ENCODE assay signal across 9 cellular contexts in genomic region chr1:37763791-37764741, GRCh38. TPM values are rescaled to one million over a fixed set of nuclear protein-coding genes. Genes with fewer than 3 reads are reported as not detected.
DNase-seq lines count a peak whose midpoint lies in the region; ATAC-seq and TF ChIP-seq lines count a peak whose summit lies in the region.
"Had no signal": no experiment of that assay in that cellular context is flagged by ENCODE, and none has a peak within 500 bp of the region (broad histone marks: within the 10 kb centered on the region; RNA-seq: fewer than 3 reads in every experiment).

No MANE protein-coding gene starts in this region.

- no TSS peak for BruUV-seq in Caco-2 (replicated peaks; lab: Mats Ljungman, UMichigan)

- H3K4me3 ChIP-seq in Caco-2 (ENCODE audit: low read depth, low read length) (no peak overlapping the region), iPS-20b (ENCODE audit: low read length) (peak overlapping the region; percentile 59; the same call in 1 of the 2 replicates)

- no peaks in the 10 kb centered on the region for H3K9me3 Mint-ChIP-seq in Caco-2 (ENCODE audit: unreplicated experiment)
- no peaks in the 10 kb centered on the region for H3K9me3 Mint-ChIP-seq in activated T-helper 1 cell treated with anti-CD3 and anti-CD28 coated beads, Interleukin-12 subunit alpha, Interleukin-12 subunit beta, Interleukin-2, Interleukin-4 antibody, amounts not matched to agents 30 ng/mL and 10 ng/mL and 1 ng/mL, durations not matched to agents 14 hours and 24 hours and 36 hours

- peaks cover 13% of the 10 kb centered on the region for H3K27me3 Mint-ChIP-seq in Caco-2 (ENCODE audit: insufficient read depth, unreplicated experiment)
- peaks cover 57% of the 10 kb centered on the region for H3K27me3 Mint-ChIP-seq in activated T-helper 1 cell treated with anti-CD3 and anti-CD28 coated beads, Interleukin-12 subunit alpha, Interleukin-12 subunit beta, Interleukin-2, Interleukin-4 antibody, amounts not matched to agents 30 ng/mL and 10 ng/mL and 1 ng/mL, durations not matched to agents 14 hours and 24 hours and 36 hours (ENCODE audit: insufficient read depth)

- CTCF ChIA-PET in Caco-2 (lab: Charles Lee), result no interaction called here

- H3K36me3 Mint-ChIP-seq in Caco-2 (ENCODE audit: insufficient read depth, unreplicated experiment), result no peaks in the 10 kb centered on the region
- H3K36me3 Mint-ChIP-seq in activated T-helper 1 cell treated with anti-CD3 and anti-CD28 coated beads, Interleukin-12 subunit alpha, Interleukin-12 subunit beta, Interleukin-2, Interleukin-4 antibody, amounts not matched to agents 30 ng/mL and 10 ng/mL and 1 ng/mL, durations not matched to agents 14 hours and 24 hours and 36 hours (ENCODE audit: low read depth), result peaks cover 2% of the 10 kb centered on the region

- POLR2A ChIA-PET in Caco-2 (lab: Charles Lee), result no interaction called here

- intact Hi-C loops in Caco-2 (cut with micrococcal nuclease; ENCODE audit: unreplicated experiment), result no loop called here
- intact Hi-C loops in activated T-helper 1 cell treated with anti-CD3 and anti-CD28 coated beads, Interleukin-12 subunit alpha, Interleukin-12 subunit beta, Interleukin-2, Interleukin-4 antibody, amounts not matched to agents 30 ng/mL and 10 ng/mL and 1 ng/mL, durations not matched to agents 14 hours and 24 hours and 36 hours (cut with micrococcal nuclease), result no loop called here

- no peak overlapping the region for H3K4me3 Mint-ChIP-seq in Caco-2 (ENCODE audit: unreplicated experiment)
- no peak overlapping the region for H3K4me3 Mint-ChIP-seq in activated T-helper 1 cell treated with anti-CD3 and anti-CD28 coated beads, Interleukin-12 subunit alpha, Interleukin-12 subunit beta, Interleukin-2, Interleukin-4 antibody, amounts not matched to agents 30 ng/mL and 10 ng/mL and 1 ng/mL, durations not matched to agents 14 hours and 24 hours and 36 hours
- H3K4me3 Mint-ChIP-seq: central memory CD8-positive, alpha-beta T cell had no signal

- H3K27ac ChIP-seq in iPS-20b (ENCODE audit: low read length), result no peak overlapping the region

- H3K4me1 ChIP-seq in Caco-2 (no peaks in the 10 kb centered on the region), iPS-20b (ENCODE audit: insufficient read depth, low read length) (peaks cover 6% of the 10 kb centered on the region; the same call in 1 of the 2 replicates)

- no peaks in the 10 kb centered on the region for H3K27me3 ChIP-seq in Caco-2 (replicated peaks; ENCODE audit: control insufficient read depth, insufficient read depth, low read length)
- H3K27me3 ChIP-seq in iPS-20b (ENCODE audit: insufficient read depth, low read length), result peaks cover 100% of the 10 kb centered on the region

- no peak overlapping the region for H3K27ac Mint-ChIP-seq in Caco-2 (ENCODE audit: unreplicated experiment)
- H3K27ac Mint-ChIP-seq in activated T-helper 1 cell treated with anti-CD3 and anti-CD28 coated beads, Interleukin-12 subunit alpha, Interleukin-12 subunit beta, Interleukin-2, Interleukin-4 antibody, amounts not matched to agents 30 ng/mL and 10 ng/mL and 1 ng/mL, durations not matched to agents 14 hours and 24 hours and 36 hours, result no peak overlapping the region

- TF ChIP-seq RAD21 in Ishikawa (IDR thresholded peaks at IDR 0.05; ENCODE audit: low read depth), result no peak

- TF ChIP-seq CTCF in Caco-2 (IDR thresholded peaks at IDR 0.05; ENCODE audit: insufficient read depth in 1 of 2, low read depth in 1 of 2, low read length in 1 of 2, severe bottlenecking in 1 of 2, unreplicated experiment in 1 of 2), result no peak

- H3K36me3 ChIP-seq in Caco-2 (ENCODE audit: control insufficient read depth, insufficient read depth, low read length) (no peaks in the 10 kb centered on the region), iPS-20b (ENCODE audit: insufficient read depth, low read depth, low read length) (no peaks in the 10 kb centered on the region)

- no peak overlapping the region for H3K9ac ChIP-seq in iPS-20b (ENCODE audit: low read depth, low read length)

- TF ChIP-seq EP300 in Ishikawa (IDR thresholded peaks at IDR 0.05; ENCODE audit: borderline replicate concordance), result no peak

- DNase-seq in Caco-2, result peak; percentile 57 to 71
- peak; percentile 29 for DNase-seq in activated T-helper 1 cell treated with anti-CD3 and anti-CD28 coated beads, Interleukin-12 subunit alpha, Interleukin-12 subunit beta, Interleukin-2, Interleukin-4 antibody, amounts not matched to agents 30 ng/mL and 10 ng/mL and 1 ng/mL, durations not matched to agents 14 hours and 24 hours and 36 hours (ENCODE audit: low spot score)
- DNase-seq in stromal cell of bone marrow (ENCODE audit: low read depth), result peak; percentile 3

- H3K9me3 ChIP-seq in Caco-2 (no peaks in the 10 kb centered on the region), iPS-20b (ENCODE audit: insufficient read depth, low read depth, low read length) (no peaks in the 10 kb centered on the region)

- no peaks in the 10 kb centered on the region for H3K4me1 Mint-ChIP-seq in Caco-2 (ENCODE audit: low read depth, unreplicated experiment)
- H3K4me1 Mint-ChIP-seq in activated T-helper 1 cell treated with anti-CD3 and anti-CD28 coated beads, Interleukin-12 subunit alpha, Interleukin-12 subunit beta, Interleukin-2, Interleukin-4 antibody, amounts not matched to agents 30 ng/mL and 10 ng/mL and 1 ng/mL, durations not matched to agents 14 hours and 24 hours and 36 hours (ENCODE audit: low read depth), result peaks cover 12% of the 10 kb centered on the region

- no peak for ATAC-seq in GM18867 (IDR thresholded peaks at IDR 0.05; ENCODE audit: unreplicated experiment)
- ATAC-seq in GM19035 (IDR thresholded peaks at IDR 0.05; ENCODE audit: unreplicated experiment), result no peak
- no peak for ATAC-seq in HG03439 (IDR thresholded peaks at IDR 0.05; ENCODE audit: unreplicated experiment)

TF ChIP-seq in Ishikawa, 13 proteins besides CTCF, POLR2A, EP300 and RAD21:
- no peak for TF ChIP-seq CEBPB (IDR thresholded peaks at IDR 0.05)
- TF ChIP-seq REST (IDR thresholded peaks at IDR 0.05; ENCODE audit: low read depth), result peak; percentile 99
- peak; percentile 34; the same call in 1 of the 2 replicates for TF ChIP-seq TEAD4 (IDR thresholded peaks at IDR 0.05)
- peak; percentile 32; the same call in 1 of the 2 replicates for TF ChIP-seq MAX (IDR thresholded peaks at IDR 0.05)
- no peak for TF ChIP-seq USF1 (IDR thresholded peaks at IDR 0.05)
- peak; percentile 61; the same call in 1 of the 2 replicates for TF ChIP-seq ZBTB7A (IDR thresholded peaks at IDR 0.05; ENCODE audit: low read depth)
- no peak for TF ChIP-seq CREB1 (IDR thresholded peaks at IDR 0.05; ENCODE audit: low read depth)
- TF ChIP-seq EGR1 (IDR thresholded peaks at IDR 0.05), result no peak

RNA-seq across cellular contexts. Expression of gene EPHA10, which starts 0.9 kb away (rescaled TPM):
- total RNA-seq in Caco-2 (2022), result 2.8 and 3.1 TPM in 2 replicates
- total RNA-seq in activated T-helper 1 cell treated with anti-CD3 and anti-CD28 coated beads, Interleukin-12 subunit alpha, Interleukin-12 subunit beta, Interleukin-2, Interleukin-4 antibody, amounts not matched to agents 30 ng/mL and 10 ng/mL and 1 ng/mL, durations not matched to agents 14 hours and 24 hours and 36 hours, result 0.05 and 0.27 TPM in 2 replicates

RNA-seq across cellular contexts. Expression of gene MANEAL, which starts 29.6 kb away (rescaled TPM):
- total RNA-seq in Caco-2 (2022), result 24.8 and 25.9 TPM in 2 replicates
- 3.6 and 4.0 TPM in 2 replicates for total RNA-seq in activated T-helper 1 cell treated with anti-CD3 and anti-CD28 coated beads, Interleukin-12 subunit alpha, Interleukin-12 subunit beta, Interleukin-2, Interleukin-4 antibody, amounts not matched to agents 30 ng/mL and 10 ng/mL and 1 ng/mL, durations not matched to agents 14 hours and 24 hours and 36 hours

RNA-seq across cellular contexts. Expression of gene C1orf122, which starts 43.5 kb away (rescaled TPM):
- 37.7 and 41.0 TPM in 2 replicates for total RNA-seq in Caco-2 (2022)
- total RNA-seq in activated T-helper 1 cell treated with anti-CD3 and anti-CD28 coated beads, Interleukin-12 subunit alpha, Interleukin-12 subunit beta, Interleukin-2, Interleukin-4 antibody, amounts not matched to agents 30 ng/mL and 10 ng/mL and 1 ng/mL, durations not matched to agents 14 hours and 24 hours and 36 hours, result 30.7 and 33.3 TPM in 2 replicates

RNA-seq across cellular contexts. Expression of gene YRDC, which starts 43.9 kb away (rescaled TPM):
- total RNA-seq in Caco-2 (2022), result 10.3 and 10.7 TPM in 2 replicates
- total RNA-seq in activated T-helper 1 cell treated with anti-CD3 and anti-CD28 coated beads, Interleukin-12 subunit alpha, Interleukin-12 subunit beta, Interleukin-2, Interleukin-4 antibody, amounts not matched to agents 30 ng/mL and 10 ng/mL and 1 ng/mL, durations not matched to agents 14 hours and 24 hours and 36 hours, result 73.9 and 77.6 TPM in 2 replicates

Comparison
In these comparisons a context has a peak if more than half of its experiments do, and no peak if none do; other contexts are left out.
1. DNase-seq: peak in every context shown above with its lines; median percentile 64 in Caco-2; 29 in activated T-helper 1 cell treated with anti-CD3 and anti-CD28 coated beads, Interleukin-12 subunit alpha, Interleukin-12 subunit beta, Interleukin-2, Interleukin-4 antibody, amounts not matched to agents 30 ng/mL and 10 ng/mL and 1 ng/mL, durations not matched to agents 14 hours and 24 hours and 36 hours; 3 in stromal cell of bone marrow.